ENCODE assay signal across 7 cellular contexts in the genomic region with DNA sequence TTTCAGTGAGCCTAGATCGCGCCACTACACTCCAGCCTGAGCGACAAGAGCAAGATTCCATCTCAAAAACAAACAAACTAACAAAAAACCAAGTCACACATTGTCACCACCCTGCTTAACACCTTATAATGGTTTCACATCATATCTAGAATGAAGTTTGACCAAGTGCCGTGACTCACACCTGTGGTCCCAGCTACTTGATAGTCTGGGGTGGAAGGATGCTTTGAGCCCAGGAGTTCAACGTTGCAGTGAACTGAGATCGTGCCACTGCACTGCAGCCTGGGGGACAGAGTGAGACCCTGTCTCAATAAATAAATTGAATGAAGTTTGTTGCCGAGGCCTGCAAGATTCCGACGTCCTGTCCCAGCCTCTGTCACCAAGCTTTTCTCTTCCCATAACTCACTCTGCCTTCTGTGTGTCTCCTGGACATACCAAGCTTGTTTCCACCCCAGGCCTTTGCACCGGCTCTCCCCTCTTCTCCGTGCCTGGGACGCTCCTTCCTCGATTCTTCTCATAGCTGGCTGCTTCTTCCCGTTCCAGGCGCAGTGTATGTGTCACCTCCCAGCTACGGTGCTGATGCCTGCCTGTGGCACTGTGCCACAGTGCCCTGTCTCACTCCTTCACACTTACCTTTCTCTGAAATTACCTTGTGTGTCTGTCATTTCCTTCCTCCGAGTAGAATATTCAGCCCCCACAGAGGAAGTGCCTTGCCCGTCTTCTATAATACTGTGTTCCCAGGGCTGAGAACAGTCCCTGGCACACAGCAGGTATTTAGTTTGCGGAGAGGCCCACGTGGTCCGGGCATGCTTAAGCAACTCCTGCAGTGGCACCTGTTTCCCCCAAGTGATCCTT. TPM values are rescaled to one million over a fixed set of nuclear protein-coding genes. Genes with fewer than 3 reads are reported as not detected.
DNase-seq lines count a peak whose midpoint lies in the region; ATAC-seq and TF ChIP-seq lines count a peak whose summit lies in the region.

No MANE protein-coding gene starts in this region.

- H3K27ac ChIP-seq in KMS-11 (peak overlapping the region; percentile 25; the same call in 1 of the 2 replicates), Peyer's patch (peak overlapping the region in 1 of 4 donors; percentile 8)

- H3K27me3 ChIP-seq in KMS-11 (ENCODE audit: insufficient read depth, low read depth) (no peaks in the 10 kb centered on the region), Peyer's patch (no peaks in the 10 kb centered on the region)

- no peak overlapping the region for H3K9ac ChIP-seq in KMS-11

- TF ChIP-seq POLR2A in Peyer's patch (IDR thresholded peaks at IDR 0.05): no peak

- H3K4me1 ChIP-seq in KMS-11 (ENCODE audit: low read depth, poor library complexity, severe bottlenecking): peaks cover 70% of the 10 kb centered on the region
- H3K4me1 ChIP-seq in Peyer's patch: peaks cover 0 to 17% (median 7%) of the 10 kb centered on the region in 4 donors

- no peaks in the 10 kb centered on the region for H3K9me3 ChIP-seq in Peyer's patch

- H3K4me3 ChIP-seq in KMS-11 (IDR thresholded peaks at IDR 0.05; ENCODE audit: insufficient read depth, low read depth, low read length): no peak overlapping the region
- no peak overlapping the region for H3K4me3 ChIP-seq in Peyer's patch

- peak overlapping the region; percentile 39 for H3K4me2 ChIP-seq in KMS-11

- peak overlapping the region; percentile 27; the same call in 1 of the 2 replicates for H2AFZ ChIP-seq in KMS-11 (ENCODE audit: low read depth)

- no peak for ATAC-seq in GM19397 (IDR thresholded peaks at IDR 0.05; ENCODE audit: unreplicated experiment)
- ATAC-seq in HG02678 (IDR thresholded peaks at IDR 0.05; ENCODE audit: unreplicated experiment): no peak
- no peak for ATAC-seq in HG02763 (IDR thresholded peaks at IDR 0.05; ENCODE audit: unreplicated experiment)

- no peak for TF ChIP-seq CTCF in KMS-11 (conservative IDR thresholded peaks at IDR 0.05; ENCODE audit: low read depth, low read length)
- no peak for TF ChIP-seq CTCF in Peyer's patch (IDR thresholded peaks at IDR 0.05)

- no peaks in the 10 kb centered on the region for H4K20me1 ChIP-seq in KMS-11 (ENCODE audit: insufficient read depth)

- DNase-seq in Peyer's patch (peak in 2 of 3 donors; percentile 37 to 48), retina (peak; percentile 34)
- peak; percentile 37 for DNase-seq in effector CD4-positive, alpha-beta T cell

- H3K36me3 ChIP-seq in KMS-11 (ENCODE audit: insufficient read depth): no peaks in the 10 kb centered on the region
- no peaks in the 10 kb centered on the region for H3K36me3 ChIP-seq in Peyer's patch

- H3K79me2 ChIP-seq in KMS-11 (ENCODE audit: insufficient read depth, low read depth): no peaks in the 10 kb centered on the region

RNA-seq across cellular contexts. Expression of a gene that starts 3.8 kb away (rescaled TPM):
- 10 to 100 TPM; 16.1 to 30.1 (median 22.0) TPM for total RNA-seq in Peyer's patch

RNA-seq across cellular contexts. Expression of a gene that starts 23.6 kb away (rescaled TPM):
- total RNA-seq in Peyer's patch: 100 to 1,000 TPM; 122 to 173 (median 131) TPM
